ENCODE assay signal across 15 cellular contexts in the genomic region with DNA sequence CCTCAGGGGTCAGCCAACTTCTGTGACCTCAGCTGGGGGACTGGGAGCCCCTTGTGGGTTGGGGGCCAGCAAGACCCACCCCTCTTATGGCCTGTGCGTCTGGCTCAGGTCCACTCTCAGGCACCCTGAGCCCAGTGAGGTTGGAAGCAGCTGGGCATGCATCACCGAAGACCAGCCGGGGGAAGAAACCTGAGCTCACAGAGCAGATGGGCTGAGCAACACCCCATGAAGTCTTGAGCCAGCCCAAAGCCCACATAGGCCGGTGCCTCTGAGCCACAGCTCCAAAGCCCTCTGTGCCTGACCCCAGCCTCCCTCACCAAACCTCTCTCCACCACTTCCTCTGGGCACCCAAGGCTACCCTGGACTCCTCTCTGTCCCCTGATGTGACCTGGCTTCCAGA.
DNase-seq lines count a peak whose midpoint lies in the region; ATAC-seq and TF ChIP-seq lines count a peak whose summit lies in the region.
"Had no signal": no experiment of that assay in that cellular context is flagged by ENCODE, and none has a peak within 500 bp of the region (broad histone marks: within the 10 kb centered on the region; RNA-seq: fewer than 3 reads in every experiment).

No MANE protein-coding gene starts in this region.

- no peaks in the 10 kb centered on the region for H3K36me3 Mint-ChIP-seq in CD4-positive, alpha-beta T cell (ENCODE audit: low read depth)
- H3K36me3 Mint-ChIP-seq: CD4-positive, CD25-positive, alpha-beta regulatory T cell had no signal

- no peaks in the 10 kb centered on the region for H3K9me3 Mint-ChIP-seq in CD4-positive, alpha-beta T cell

- intact Hi-C loops in CD4-positive, alpha-beta T cell (cut with DNase I, micrococcal nuclease): no loop called here

- H3K27me3 Mint-ChIP-seq in CD4-positive, alpha-beta T cell: peaks cover 5% of the 10 kb centered on the region
- H3K27me3 Mint-ChIP-seq: CD4-positive, CD25-positive, alpha-beta regulatory T cell had no signal

- no peak for TF ChIP-seq CTCF in CD4-positive, alpha-beta T cell (IDR thresholded peaks at IDR 0.05)

- H3K9me3 ChIP-seq in CD4-positive, alpha-beta T cell (ENCODE audit: control insufficient read depth, low read length): no peaks in the 10 kb centered on the region

- POLR2A ChIA-PET in CD4-positive, alpha-beta T cell (lab: Charles Lee): no interaction called here

- no peaks in the 10 kb centered on the region for H3K27me3 ChIP-seq in CD4-positive, alpha-beta T cell (ENCODE audit: control insufficient read depth, insufficient read depth, low read length)

- no peak overlapping the region for H3K27ac Mint-ChIP-seq in CD4-positive, alpha-beta T cell
- H3K27ac Mint-ChIP-seq: CD4-positive, CD25-positive, alpha-beta regulatory T cell had no signal

- DNase-seq in NCI-H2171 treated with DMSO at 0.1 percent for 48 hours (lab: John Stamatoyannopoulos, UW): peak; percentile 47
- DNase-seq in NCI-H2171 (lab: John Stamatoyannopoulos, UW): no peak
- DNase-seq in DMS 273 (lab: John Stamatoyannopoulos, UW; ENCODE audit: unreplicated experiment): peak; percentile 90
- DNase-seq in NCI-H524 (lab: John Stamatoyannopoulos, UW): peak; percentile 92 to 97
- DNase-seq in myocyte (ENCODE audit: low read depth): peak; percentile 38
- no peak for DNase-seq in CD4-positive, alpha-beta T cell
- DNase-seq in stimulated activated CD4-positive, alpha-beta T cell treated with anti-CD3 and anti-CD28 coated beads, Interleukin-2, amount 100 ng/mL, for 48 hours: no peak
- no peak for DNase-seq in H4 (ENCODE audit: low spot score)
- DNase-seq: Calu3; CD4-positive, CD25-positive, alpha-beta regulatory T cell; DMS153; DMS79 treated with DMSO at 0.1 percent for 48 hours; EL; GDM1 had no signal

- H3K27ac ChIP-seq in CD4-positive, alpha-beta T cell (ENCODE audit: low read depth, low read length): no peak overlapping the region
- H3K27ac ChIP-seq: 22Rv1 had no signal

- CTCF ChIA-PET in CD4-positive, alpha-beta T cell (lab: Charles Lee): no interaction called here

- H3K4me1 Mint-ChIP-seq in CD4-positive, alpha-beta T cell (ENCODE audit: low read depth): no peaks in the 10 kb centered on the region
- H3K4me1 Mint-ChIP-seq: CD4-positive, CD25-positive, alpha-beta regulatory T cell had no signal

- ATAC-seq in CD4-positive, alpha-beta T cell (ENCODE audit: poor library complexity): no peak

- H3K4me3 Mint-ChIP-seq in CD4-positive, alpha-beta T cell: no peak overlapping the region
- H3K4me3 Mint-ChIP-seq: CD4-positive, CD25-positive, alpha-beta regulatory T cell had no signal

Comparison
In these comparisons a context has a peak if more than half of its experiments do, and no peak if none do; other contexts are left out.
1. DNase-seq: peak in NCI-H2171 treated with DMSO at 0.1 percent for 48 hours (single experiment), DMS 273 (single experiment), NCI-H524 (2 of 2) and myocyte (single experiment); none in NCI-H2171 (single experiment), CD4-positive, alpha-beta T cell (0 of 10), stimulated activated CD4-positive, alpha-beta T cell treated with anti-CD3 and anti-CD28 coated beads, Interleukin-2, amount 100 ng/mL, for 48 hours (0 of 2) and H4 (single experiment).